Comparison of ENCODE assay signal across 10 cellular contexts in the genomic region with DNA sequence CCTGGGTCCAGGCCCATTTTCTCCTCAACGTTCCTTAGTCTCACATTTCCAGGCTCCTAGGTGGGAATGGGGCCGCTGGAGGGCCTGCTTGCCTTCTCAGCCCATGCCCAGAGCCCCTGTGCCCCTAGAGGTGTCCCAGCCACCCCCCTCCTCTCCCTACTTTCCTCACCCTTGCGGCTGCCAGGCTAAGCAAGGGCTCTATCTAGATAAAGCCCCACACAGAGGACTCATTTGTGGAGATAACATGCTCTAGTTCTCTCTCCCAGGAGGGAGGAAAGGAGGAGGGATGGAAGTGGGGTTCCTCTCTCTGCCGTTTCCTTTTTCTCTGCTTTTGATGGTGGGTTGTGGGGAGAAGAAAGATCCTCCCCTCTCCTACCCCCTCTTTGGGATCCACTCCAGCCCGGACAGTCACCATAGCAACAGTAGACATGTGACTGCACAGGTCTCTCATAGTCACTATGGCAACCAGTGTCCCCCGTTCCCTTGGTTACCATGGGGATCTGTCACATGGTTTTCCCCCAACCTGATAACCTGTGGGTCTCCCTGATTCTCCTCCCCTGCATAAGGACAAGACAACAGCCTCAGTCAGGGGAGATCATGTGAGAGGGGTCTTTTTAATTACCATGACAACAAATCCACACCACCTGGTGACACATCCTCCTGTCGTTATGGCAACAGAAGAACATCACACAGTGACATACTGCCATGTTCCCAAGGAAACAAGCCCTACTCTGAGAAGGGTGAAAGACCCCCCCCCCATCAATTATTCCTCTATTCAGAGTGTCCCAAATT. TPM values are rescaled to one million over a fixed set of nuclear protein-coding genes. Genes with fewer than 3 reads are reported as not detected.
A peak's percentile ranks its signal among the peaks of the same experiment; 100 is the strongest.
DNase-seq lines count a peak whose midpoint lies in the region; ATAC-seq, FAIRE-seq and TF ChIP-seq lines count a peak whose summit lies in the region.
"Had no signal": no experiment of that assay in that cellular context is flagged by ENCODE, and none has a peak within 500 bp of the region (broad histone marks: within the 10 kb centered on the region; RNA-seq: fewer than 3 reads in every experiment).

No MANE protein-coding gene starts in this region.

- H3K9me3 ChIP-seq in GM12878 (replicated peaks; ENCODE audit: control insufficient read depth, insufficient read depth, low read length), result no peaks in the 10 kb centered on the region
- H3K9me3 ChIP-seq: suprapubic skin had no signal

- TF ChIP-seq CTCF in GM12878 (IDR thresholded peaks at IDR 0.05 in 2 of 3, conservative IDR thresholded peaks at IDR 0.05 in 1 of 3; ENCODE audit: control insufficient read depth in 2 of 3, extremely low read depth in 1 of 3, insufficient read depth in 1 of 3, low read depth in 3 of 3, low read length in 3 of 3), result no peak

- FAIRE-seq in GM12878 (lab: Jason Lieb, UNC), result no peak

- CTCF ChIA-PET in GM12878 (lab: Yijun Ruan, JAX), result no interaction called here

- H3K4me3 ChIP-seq in GM12878, result no peak overlapping the region

- no peak overlapping the region for H2AFZ ChIP-seq in GM12878 (ENCODE audit: control insufficient read depth, low read depth, low read length)

- DNase-seq in D341Med (ENCODE audit: low spot score) (peak; percentile 65), NCI-H1436 (lab: John Stamatoyannopoulos, UW) (peak; percentile 87), GM12878 (ENCODE audit: low read depth, low spot score) (no peak), middle frontal gyrus (ENCODE audit: extremely low spot score, low spot score) (peak; percentile 79), T1000 (lab: John Stamatoyannopoulos, UW) (no peak), foreskin melanocyte (no peak)
- no peak for DNase-seq in activated CD4-positive, CD25-positive, alpha-beta regulatory T cell treated with anti-CD3 and anti-CD28 coated beads, Interleukin-2, amount 50 U/mL, for 72 hours

- SMC1A ChIA-PET in GM12878 (lab: Charles Lee; ENCODE audit: uncharacterized antibody, unreplicated experiment), result interaction anchor here (0.7 kb wide), 1 partner anchor 1464 kb away, joined by 4 read pairs; no protein-coding TSS in a partner anchor

- BruUV-seq in GM12878 (replicated peaks; lab: Mats Ljungman, UMichigan), result no TSS peak

- no peaks in the 10 kb centered on the region for H3K4me1 ChIP-seq in GM12878 (ENCODE audit: control insufficient read depth, insufficient read depth, low read length)

- H3K9ac ChIP-seq in GM12878 (ENCODE audit: control insufficient read depth, insufficient read depth, low read length), result no peak overlapping the region

- TF ChIP-seq RAD21 in GM12878 (IDR thresholded peaks at IDR 0.05; ENCODE audit: insufficient read depth, low read depth, low read length), result no peak

- TF ChIP-seq EP300 in GM12878 (IDR thresholded peaks at IDR 0.05; ENCODE audit: borderline replicate concordance in 1 of 2, control insufficient read depth in 1 of 2, low read depth in 2 of 2, low read length in 2 of 2), result no peak

- no peaks in the 10 kb centered on the region for H4K20me1 ChIP-seq in GM12878 (ENCODE audit: control insufficient read depth, insufficient read depth)

- peaks cover 9 to 12% of the 10 kb centered on the region in 2 experiments for H3K27me3 ChIP-seq in GM12878 (replicated peaks in 1 of 2; ENCODE audit: control insufficient read depth in 2 of 2, insufficient read depth in 2 of 2, low read length in 1 of 2)

- no peak overlapping the region for H3K4me2 ChIP-seq in GM12878 (ENCODE audit: control insufficient read depth, insufficient read depth)

- ATAC-seq in GM12878 (no peak), GM21390 (IDR thresholded peaks at IDR 0.05; ENCODE audit: unreplicated experiment) (no peak)

- RAD21 ChIA-PET in GM12878 (lab: Charles Lee; ENCODE audit: unreplicated experiment), result no interaction called here

- no peak for TF ChIP-seq POLR2A in GM12878 (IDR thresholded peaks at IDR 0.05; ENCODE audit: low read depth, low read length)

- 0% methylated on average over 7 of the region's 7 CpGs for WGBS in GM12878 (ENCODE audit: insufficient coverage, insufficient replicate concordance, low lambda C conversion rate, missing lambda C conversion rate)

- POLR2A ChIA-PET in GM12878 (lab: Charles Lee), result interaction anchor here (0.6 to 0.7 kb wide), 2 partner anchors 24 to 25 kb away, joined by 3 to 4 read pairs; no protein-coding TSS in a partner anchor

- H3K27ac ChIP-seq in GM12878 (ENCODE audit: control insufficient read depth, insufficient read depth), result no peak overlapping the region

- intact Hi-C loops in GM12878 (cut with micrococcal nuclease; ENCODE audit: unreplicated experiment), result no loop called here

- in situ Hi-C loops in GM12878 (cut with MboI), result no loop called here

- no peaks in the 10 kb centered on the region for H3K36me3 ChIP-seq in GM12878 (ENCODE audit: control insufficient read depth in 2 of 2, insufficient read depth in 2 of 2, low read length in 1 of 2)
- H3K36me3 ChIP-seq: suprapubic skin had no signal

- no peaks in the 10 kb centered on the region for H3K79me2 ChIP-seq in GM12878 (ENCODE audit: control insufficient read depth, insufficient read depth, low read length)

RNA-seq across cellular contexts. Expression of a gene that starts 5.2 kb away (rescaled TPM):
- total RNA-seq in GM12878 (2013; cell fraction: nucleolus; rRNA removed), result 0.61 and 0.81 TPM in 2 replicates
- total RNA-seq in GM12878 (2014; rRNA removed) (not detected in 2 replicates), GM12878 (2014; rRNA removed; fragmentation: Illumina TruSeq; extraction: Trizol) (not detected in 2 replicates), GM12878 (2021) (0.03 TPM in 1 of 2 replicates, not detected in the other)
- polyA plus RNA-seq in GM12878 (2011; ENCODE audit: low read depth), result not detected
- polyA plus RNA-seq in GM12878 (2011; rRNA removed) (0.03 and 0.15 TPM in 2 replicates), GM12878 (2014; fragmentation: Illumina TruSeq; extraction: Trizol) (not detected in 2 replicates), GM12878 (2014; fragmentation: Nextera tagmentation; extraction: Ambion mirVana) (not detected), GM12878 (2014; rRNA removed) (not detected in 2 replicates), GM12878 (2016; fragmentation: Nextera tagmentation; extraction: Ambion mirVana) (not detected)
- polyA plus RNA-seq in GM12878 (2011; cell fraction: cytosol; rRNA removed), result 0.03 and 0.18 TPM in 2 replicates
- 0.20 and 0.31 TPM in 2 replicates for polyA plus RNA-seq in GM12878 (2011; cell fraction: nucleus; rRNA removed)
- polyA plus RNA-seq in GM12878 (2012), result 0.03 and 0.04 TPM in 2 replicates
- 0.07 and 0.21 TPM in 2 replicates for polyA minus RNA-seq in GM12878 (2011; rRNA and poly(A)+ RNA removed)
- not detected in 2 replicates for polyA minus RNA-seq in GM12878 (2011; cell fraction: cytosol; rRNA and poly(A)+ RNA removed)
- 0.19 and 0.36 TPM in 2 replicates for polyA minus RNA-seq in GM12878 (2011; cell fraction: nucleus; rRNA and poly(A)+ RNA removed)
- total RNA-seq: pulmonary artery endothelial cell had no signal

RNA-seq across cellular contexts. Expression of a gene that starts 18.8 kb away (rescaled TPM):
- total RNA-seq in GM12878 (2013; cell fraction: nucleolus; rRNA removed), result 91.7 and 104 TPM in 2 replicates
- 41.7 and 45.3 TPM in 2 replicates for total RNA-seq in GM12878 (2014; rRNA removed)
- total RNA-seq in GM12878 (2014; rRNA removed; fragmentation: Illumina TruSeq; extraction: Trizol), result 18.9 and 21.0 TPM in 2 replicates
- 39.9 and 40.4 TPM in 2 replicates for total RNA-seq in GM12878 (2021)
- 13.9 TPM for polyA plus RNA-seq in GM12878 (2011; ENCODE audit: low read depth)
- polyA plus RNA-seq in GM12878 (2011; rRNA removed), result 12.1 and 23.1 TPM in 2 replicates
- 32.8 and 42.3 TPM in 2 replicates for polyA plus RNA-seq in GM12878 (2011; cell fraction: cytosol; rRNA removed)
- 218 and 263 TPM in 2 replicates for polyA plus RNA-seq in GM12878 (2011; cell fraction: nucleus; rRNA removed)
- polyA plus RNA-seq in GM12878 (2012), result 31.9 and 38.6 TPM in 2 replicates
- 8.7 and 17.3 TPM in 2 replicates for polyA plus RNA-seq in GM12878 (2014; fragmentation: Illumina TruSeq; extraction: Trizol)
- 1 to 10 TPM; 2.1 to 3.9 TPM for polyA plus RNA-seq in GM12878 (2014; fragmentation: Nextera tagmentation; extraction: Ambion mirVana)
- 54.8 and 69.8 TPM in 2 replicates for polyA plus RNA-seq in GM12878 (2014; rRNA removed)
- polyA plus RNA-seq in GM12878 (2016; fragmentation: Nextera tagmentation; extraction: Ambion mirVana), result 10 to 100 TPM; 30.1 to 30.8 TPM
- polyA minus RNA-seq in GM12878 (2011; rRNA and poly(A)+ RNA removed), result 16.5 and 32.9 TPM in 2 replicates
- polyA minus RNA-seq in GM12878 (2011; cell fraction: cytosol; rRNA and poly(A)+ RNA removed), result 9.1 and 11.6 TPM in 2 replicates
- 52.7 and 79.3 TPM in 2 replicates for polyA minus RNA-seq in GM12878 (2011; cell fraction: nucleus; rRNA and poly(A)+ RNA removed)

RNA-seq across cellular contexts. Expression of a gene that starts 33.2 kb away (rescaled TPM):
- total RNA-seq in GM12878 (2013; cell fraction: nucleolus; rRNA removed), result not detected in 2 replicates
- total RNA-seq in GM12878 (2014; rRNA removed) (not detected in 2 replicates), GM12878 (2014; rRNA removed; fragmentation: Illumina TruSeq; extraction: Trizol) (not detected in 2 replicates), GM12878 (2021) (not detected in 2 replicates)
- polyA plus RNA-seq in GM12878 (2011; ENCODE audit: low read depth), result not detected
- polyA plus RNA-seq in GM12878 (2011; rRNA removed) (not detected in 2 replicates), GM12878 (2014; fragmentation: Illumina TruSeq; extraction: Trizol) (not detected in 2 replicates), GM12878 (2014; fragmentation: Nextera tagmentation; extraction: Ambion mirVana) (not detected), GM12878 (2014; rRNA removed) (not detected in 2 replicates), GM12878 (2016; fragmentation: Nextera tagmentation; extraction: Ambion mirVana) (under 1 TPM; 0.04 to 0.07 TPM)
- not detected in 2 replicates for polyA plus RNA-seq in GM12878 (2011; cell fraction: cytosol; rRNA removed)
- not detected in 2 replicates for polyA plus RNA-seq in GM12878 (2011; cell fraction: nucleus; rRNA removed)
- polyA plus RNA-seq in GM12878 (2012), result 0.08 and 0.09 TPM in 2 replicates
- not detected in 2 replicates for polyA minus RNA-seq in GM12878 (2011; rRNA and poly(A)+ RNA removed)
- not detected in 2 replicates for polyA minus RNA-seq in GM12878 (2011; cell fraction: cytosol; rRNA and poly(A)+ RNA removed)
- polyA minus RNA-seq in GM12878 (2011; cell fraction: nucleus; rRNA and poly(A)+ RNA removed), result 0.10 and 0.12 TPM in 2 replicates

RNA-seq across cellular contexts. Expression of a gene that starts 57.5 kb away (rescaled TPM):
- 3.7 TPM in 2 replicates for total RNA-seq in GM12878 (2013; cell fraction: nucleolus; rRNA removed)
- total RNA-seq in GM12878 (2014; rRNA removed) (1.9 and 2.4 TPM in 2 replicates), GM12878 (2014; rRNA removed; fragmentation: Illumina TruSeq; extraction: Trizol) (1.0 and 1.2 TPM in 2 replicates), GM12878 (2021) (2.4 TPM in 2 replicates)
- 0.46 TPM for polyA plus RNA-seq in GM12878 (2011; ENCODE audit: low read depth)
- polyA plus RNA-seq in GM12878 (2011; rRNA removed) (0.58 and 0.92 TPM in 2 replicates), GM12878 (2014; fragmentation: Illumina TruSeq; extraction: Trizol) (1.3 and 2.8 TPM in 2 replicates), GM12878 (2014; fragmentation: Nextera tagmentation; extraction: Ambion mirVana) (under 1 TPM; 0.23 to 0.27 TPM), GM12878 (2014; rRNA removed) (2.3 and 2.7 TPM in 2 replicates), GM12878 (2016; fragmentation: Nextera tagmentation; extraction: Ambion mirVana) (1 to 10 TPM; 1.7 to 1.8 TPM)
- polyA plus RNA-seq in GM12878 (2011; cell fraction: cytosol; rRNA removed), result 0.35 and 0.51 TPM in 2 replicates
- 1.6 and 2.5 TPM in 2 replicates for polyA plus RNA-seq in GM12878 (2011; cell fraction: nucleus; rRNA removed)
- 0.85 and 1.00 TPM in 2 replicates for polyA plus RNA-seq in GM12878 (2012)
- 0.57 and 0.66 TPM in 2 replicates for polyA minus RNA-seq in GM12878 (2011; rRNA and poly(A)+ RNA removed)
- not detected in 2 replicates for polyA minus RNA-seq in GM12878 (2011; cell fraction: cytosol; rRNA and poly(A)+ RNA removed)
- 1.2 and 1.4 TPM in 2 replicates for polyA minus RNA-seq in GM12878 (2011; cell fraction: nucleus; rRNA and poly(A)+ RNA removed)

Comparison
In these comparisons a context has a peak if more than half of its experiments do, and no peak if none do; other contexts are left out.
1. DNase-seq: peak in D341Med (single experiment), NCI-H1436 (single experiment) and middle frontal gyrus (single experiment); none in GM12878 (single experiment), activated CD4-positive, CD25-positive, alpha-beta regulatory T cell treated with anti-CD3 and anti-CD28 coated beads, Interleukin-2, amount 50 U/mL, for 72 hours (single experiment), T1000 (single experiment) and foreskin melanocyte (single experiment).